Comparison of ENCODE assay signal across 10 cellular contexts in genomic region chr6:96468681-96469224, GRCh38. TPM values are rescaled to one million over a fixed set of nuclear protein-coding genes. Genes with fewer than 3 reads are reported as not detected.
DNase-seq lines count a peak whose midpoint lies in the region; TF ChIP-seq lines count a peak whose summit lies in the region.
"Had no signal": no experiment of that assay in that cellular context is flagged by ENCODE, and none has a peak within 500 bp of the region (broad histone marks: within the 10 kb centered on the region; RNA-seq: fewer than 3 reads in every experiment).

No MANE protein-coding gene starts in this region.

- no peak overlapping the region for H3K27ac ChIP-seq in VCaP
- H3K27ac ChIP-seq: colonic mucosa had no signal

- DNase-seq in GM03348 (ENCODE audit: low spot score) (peak; percentile 4), Kasumi-1 (lab: John Stamatoyannopoulos, UW) (peak; percentile 33 to 69), neural crest cell (ENCODE audit: low read depth, low spot score) (no peak), posterior vena cava (ENCODE audit: low spot score) (no peak)
- DNase-seq in stimulated activated CD4-positive, alpha-beta T cell treated with anti-CD3 and anti-CD28 coated beads, Interleukin-4, amount 100 ng/mL, for 24 hours = no peak
- no peak for DNase-seq in stimulated activated CD4-positive, alpha-beta T cell treated with anti-CD3 and anti-CD28 coated beads, Interleukin-2, amount 100 ng/mL, for 24 hours
- DNase-seq: colonic mucosa; GOT3; stimulated activated naive CD4-positive, alpha-beta T cell had no signal

- no peak overlapping the region for H3K4me3 Mint-ChIP-seq in neural crest cell

- intact Hi-C loops in posterior vena cava (cut with DNase I) = no loop called here

- H3K4me1 Mint-ChIP-seq in neural crest cell = no peaks in the 10 kb centered on the region

- TF ChIP-seq CTCF in VCaP (conservative IDR thresholded peaks at IDR 0.05) (peak; percentile 57), neural crest cell (conservative IDR thresholded peaks at IDR 0.05) (peak; percentile 56)

- H3K27ac Mint-ChIP-seq in neural crest cell (ENCODE audit: unreplicated experiment) = no peak overlapping the region

- no peaks in the 10 kb centered on the region for H3K9me3 Mint-ChIP-seq in neural crest cell

- H3K36me3 Mint-ChIP-seq in neural crest cell (ENCODE audit: low read depth) = no peaks in the 10 kb centered on the region

- H3K27me3 Mint-ChIP-seq in neural crest cell (ENCODE audit: low read depth) = no peaks in the 10 kb centered on the region

RNA-seq across cellular contexts. Expression of gene UFL1, which starts 52.9 kb away (rescaled TPM):
- total RNA-seq in neural crest cell = 17.3 and 18.3 TPM in 2 replicates
- total RNA-seq in posterior vena cava = 10 to 100 TPM; 28.1 to 28.9 TPM

Comparison
In these comparisons a context has a peak if more than half of its experiments do, and no peak if none do; other contexts are left out.
1. DNase-seq: peak in GM03348 (single experiment) and Kasumi-1 (2 of 2); none in neural crest cell (single experiment), stimulated activated CD4-positive, alpha-beta T cell treated with anti-CD3 and anti-CD28 coated beads, Interleukin-4, amount 100 ng/mL, for 24 hours (single experiment), posterior vena cava (single experiment) and stimulated activated CD4-positive, alpha-beta T cell treated with anti-CD3 and anti-CD28 coated beads, Interleukin-2, amount 100 ng/mL, for 24 hours (0 of 2).